Comparison of ENCODE assay signal across 19 cellular contexts in the genomic region with DNA sequence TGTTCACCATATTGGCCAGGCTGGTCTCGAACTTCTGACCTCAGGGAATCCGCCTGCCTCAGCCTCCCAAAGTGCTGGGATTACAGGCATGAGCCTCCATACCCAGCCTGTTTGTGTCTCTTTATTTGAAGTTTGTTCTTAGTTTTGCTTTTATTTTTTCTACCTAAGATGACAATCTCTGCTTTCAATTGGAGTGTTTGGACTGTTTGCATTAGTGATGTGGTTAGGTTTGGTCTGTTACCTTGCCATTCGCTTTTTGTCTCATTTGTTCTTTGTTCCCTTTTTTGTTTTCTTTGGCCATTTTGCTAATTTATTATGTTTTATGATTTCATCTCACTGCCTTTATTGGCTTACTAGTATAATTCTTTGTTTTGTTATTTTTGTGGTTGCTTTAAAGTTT.
DNase-seq lines count a peak whose midpoint lies in the region; ATAC-seq, FAIRE-seq and TF ChIP-seq lines count a peak whose summit lies in the region.
"Had no signal": no experiment of that assay in that cellular context is flagged by ENCODE, and none has a peak within 500 bp of the region (broad histone marks: within the 10 kb centered on the region; RNA-seq: fewer than 3 reads in every experiment).

No MANE protein-coding gene starts in this region.

- H3K4me2 ChIP-seq in PC-3 (ENCODE audit: low read length), result no peak overlapping the region
- no peak overlapping the region for H3K4me2 ChIP-seq in GM12878 (ENCODE audit: control insufficient read depth, insufficient read depth)
- H3K4me2 ChIP-seq: A549; BLaER1 treated with 17β-estradiol and CSF1 and Interleukin-3, amounts not matched to agents 10 nM and 100 nM had no signal

- H3K27ac ChIP-seq in PC-3 (ENCODE audit: low read length) (no peak overlapping the region), GM12878 (ENCODE audit: control insufficient read depth, insufficient read depth) (no peak overlapping the region)
- H3K27ac ChIP-seq: 22Rv1; A549; BLaER1 treated with 17β-estradiol and CSF1 and Interleukin-3, amounts not matched to agents 10 nM and 100 nM; C4-2B had no signal

- no peak for TF ChIP-seq RAD21 in GM12878 (IDR thresholded peaks at IDR 0.05; ENCODE audit: insufficient read depth, low read depth, low read length)

- no peaks in the 10 kb centered on the region for H4K20me1 ChIP-seq in PC-3 (ENCODE audit: low read length)
- H4K20me1 ChIP-seq in GM12878 (ENCODE audit: control insufficient read depth, insufficient read depth), result no peaks in the 10 kb centered on the region
- H4K20me1 ChIP-seq: BLaER1 treated with 17β-estradiol and CSF1 and Interleukin-3, amounts not matched to agents 10 nM and 100 nM had no signal

- H3K36me3 ChIP-seq in PC-3 (ENCODE audit: low read depth, low read length) (no peaks in the 10 kb centered on the region), GM12878 (ENCODE audit: control insufficient read depth in 2 of 2, insufficient read depth in 2 of 2, low read length in 1 of 2) (no peaks in the 10 kb centered on the region)
- H3K36me3 ChIP-seq: BLaER1 treated with 17β-estradiol and CSF1 and Interleukin-3, amounts not matched to agents 10 nM and 100 nM had no signal

- no peak for TF ChIP-seq EP300 in GM12878 (IDR thresholded peaks at IDR 0.05; ENCODE audit: borderline replicate concordance in 1 of 2, control insufficient read depth in 1 of 2, low read depth in 2 of 2, low read length in 2 of 2)

- H3K4me1 ChIP-seq in PC-3 (ENCODE audit: insufficient read depth, low read length), result no peaks in the 10 kb centered on the region
- H3K4me1 ChIP-seq in GM12878 (ENCODE audit: control insufficient read depth, insufficient read depth, low read length), result no peaks in the 10 kb centered on the region
- H3K4me1 ChIP-seq: A549; BLaER1 treated with 17β-estradiol and CSF1 and Interleukin-3, amounts not matched to agents 10 nM and 100 nM; Caco-2 had no signal

- CTCF ChIA-PET in PC-3 (lab: Charles Lee), result no interaction called here
- CTCF ChIA-PET in GM12878 (lab: Yijun Ruan, JAX), result no interaction called here

- no peaks in the 10 kb centered on the region for H3F3A ChIP-seq in PC-3 (ENCODE audit: low read length, unreplicated experiment)

- no peak for TF ChIP-seq POLR2A in GM12878 (IDR thresholded peaks at IDR 0.05; ENCODE audit: low read depth, low read length)

- 61% methylated on average over 3 of the region's 3 CpGs for WGBS in GM12878 (ENCODE audit: insufficient coverage, insufficient replicate concordance, low lambda C conversion rate, missing lambda C conversion rate)

- H3K9ac ChIP-seq in PC-3 (ENCODE audit: low read length) (no peak overlapping the region), GM12878 (ENCODE audit: control insufficient read depth, insufficient read depth, low read length) (no peak overlapping the region)
- H3K9ac ChIP-seq: BLaER1 treated with 17β-estradiol and CSF1 and Interleukin-3, amounts not matched to agents 10 nM and 100 nM had no signal

- in situ Hi-C loops in GM13977 (cut with MboI; ENCODE audit: low pct_unique_long_range_greater_than_20kb, low sequenced_read_pairs, unreplicated experiment) (no loop called here), GM12878 (cut with MboI) (no loop called here)

- DNase-seq in GM13977 (ENCODE audit: low spot score) (peak; percentile 41), PC-3 (no peak), GM12878 (ENCODE audit: low read depth, low spot score) (no peak), HK-2 (ENCODE audit: unreplicated experiment) (no peak)
- DNase-seq: AML-193; Caco-2; Calu3; CD4-positive, alpha-beta T cell; CD8-positive, alpha-beta T cell; DMS79 treated with DMSO at 0.1 percent for 48 hours; GF-D8 had no signal

- no peak for FAIRE-seq in GM12878 (lab: Jason Lieb, UNC)
- FAIRE-seq: A549, D721Med, G401.6, GM12892 had no signal

- RAD21 ChIA-PET in GM12878 (lab: Charles Lee; ENCODE audit: unreplicated experiment), result no interaction called here

- BruUV-seq in PC-3 (replicated peaks; lab: Mats Ljungman, UMichigan), result no TSS peak
- no TSS peak for BruUV-seq in GM12878 (replicated peaks; lab: Mats Ljungman, UMichigan)

- no peak overlapping the region for H2AFZ ChIP-seq in PC-3 (ENCODE audit: low read length)
- no peak overlapping the region for H2AFZ ChIP-seq in GM12878 (ENCODE audit: control insufficient read depth, low read depth, low read length)

- ATAC-seq in PC-3, result peak; percentile 22; the same call in 1 of the 2 replicates
- no peak; the same call in 2 of the 3 replicates for ATAC-seq in GM12878
- ATAC-seq in HG03159 (IDR thresholded peaks at IDR 0.05; ENCODE audit: unreplicated experiment), result no peak
- ATAC-seq: A549; CD8-positive, alpha-beta T cell had no signal

- intact Hi-C loops in PC-3 (cut with micrococcal nuclease), result no loop called here
- intact Hi-C loops in GM12878 (cut with micrococcal nuclease; ENCODE audit: unreplicated experiment), result no loop called here

- no peaks in the 10 kb centered on the region for H3K9me3 ChIP-seq in PC-3 (ENCODE audit: low read length)
- no peaks in the 10 kb centered on the region for H3K9me3 ChIP-seq in GM12878 (replicated peaks; ENCODE audit: control insufficient read depth, insufficient read depth, low read length)
- H3K9me3 ChIP-seq: A549, Caco-2 had no signal

- no peak for TF ChIP-seq CTCF in GM13977 (IDR thresholded peaks at IDR 0.05; ENCODE audit: extremely low read depth, insufficient read depth, missing control alignments)
- no peak for TF ChIP-seq CTCF in PC-3 (conservative IDR thresholded peaks at IDR 0.05; ENCODE audit: low read depth, low read length)
- TF ChIP-seq CTCF in GM12878 (IDR thresholded peaks at IDR 0.05 in 2 of 3, conservative IDR thresholded peaks at IDR 0.05 in 1 of 3; ENCODE audit: control insufficient read depth in 2 of 3, extremely low read depth in 1 of 3, insufficient read depth in 1 of 3, low read depth in 3 of 3, low read length in 3 of 3), result no peak

- POLR2A ChIA-PET in PC-3 (lab: Charles Lee; ENCODE audit: unreplicated experiment) (no interaction called here), GM12878 (lab: Charles Lee) (no interaction called here)

- H3K79me2 ChIP-seq in PC-3 (ENCODE audit: low read length) (no peaks in the 10 kb centered on the region), GM12878 (ENCODE audit: control insufficient read depth, insufficient read depth, low read length) (no peaks in the 10 kb centered on the region)

- SMC1A ChIA-PET in GM12878 (lab: Charles Lee; ENCODE audit: uncharacterized antibody, unreplicated experiment), result no interaction called here

- H3K27me3 ChIP-seq in PC-3 (ENCODE audit: low read length) (0 out of 2 replicates have a peak, but pooled peaks cover 9% of the 10 kb centered on the region), GM12878 (replicated peaks in 1 of 2; ENCODE audit: control insufficient read depth in 2 of 2, insufficient read depth in 2 of 2, low read length in 1 of 2) (no peaks in the 10 kb centered on the region)
- H3K27me3 ChIP-seq: BLaER1 treated with 17β-estradiol and CSF1 and Interleukin-3, amounts not matched to agents 10 nM and 100 nM had no signal

- H3K4me3 ChIP-seq in PC-3 (ENCODE audit: low read length), result no peak overlapping the region
- no peak overlapping the region for H3K4me3 ChIP-seq in GM12878
- H3K4me3 ChIP-seq: A549; BLaER1 treated with 17β-estradiol and CSF1 and Interleukin-3, amounts not matched to agents 10 nM and 100 nM had no signal

- no peaks in the 10 kb centered on the region for H3K9me2 ChIP-seq in PC-3 (replicated peaks; ENCODE audit: low read length)

TF ChIP-seq in GM12878, 131 proteins besides CTCF, POLR2A, EP300 and RAD21:
- TF ChIP-seq MEF2B (IDR thresholded peaks at IDR 0.05; ENCODE audit: partially characterized antibody, poor library complexity, severe bottlenecking) (no peak), RUNX3 (IDR thresholded peaks at IDR 0.05; ENCODE audit: low read length) (peak; percentile 57), GATAD2B (conservative IDR thresholded peaks at IDR 0.05; ENCODE audit: low read depth) (no peak), ZNF24 (IDR thresholded peaks at IDR 0.05) (0 out of 2 replicates have a peak, but pooled peaks have one; percentile 37), JUND (IDR thresholded peaks at IDR 0.05; ENCODE audit: low read depth, low read length) (no peak), WRNIP1 (IDR thresholded peaks at IDR 0.05; ENCODE audit: borderline replicate concordance, low read depth, low read length) (no peak), SP1 (IDR thresholded peaks at IDR 0.05; ENCODE audit: low read depth, low read length) (no peak), CBX3 (IDR thresholded peaks at IDR 0.05; ENCODE audit: borderline replicate concordance, low read depth) (no peak), PAX5 (IDR thresholded peaks at IDR 0.05; ENCODE audit: borderline replicate concordance, low read depth, low read length) (no peak), YBX1 (IDR thresholded peaks at IDR 0.05) (no peak), EGR1 (IDR thresholded peaks at IDR 0.05; ENCODE audit: borderline replicate concordance in 1 of 2, low read depth in 2 of 2, low read length in 2 of 2) (no peak), CBFB (IDR thresholded peaks at IDR 0.05; ENCODE audit: low read depth) (no peak), SIN3A (IDR thresholded peaks at IDR 0.05; ENCODE audit: low read depth, low read length) (no peak), TARDBP (IDR thresholded peaks at IDR 0.05; ENCODE audit: borderline replicate concordance) (no peak)
- TF ChIP-seq, protein P1, sequence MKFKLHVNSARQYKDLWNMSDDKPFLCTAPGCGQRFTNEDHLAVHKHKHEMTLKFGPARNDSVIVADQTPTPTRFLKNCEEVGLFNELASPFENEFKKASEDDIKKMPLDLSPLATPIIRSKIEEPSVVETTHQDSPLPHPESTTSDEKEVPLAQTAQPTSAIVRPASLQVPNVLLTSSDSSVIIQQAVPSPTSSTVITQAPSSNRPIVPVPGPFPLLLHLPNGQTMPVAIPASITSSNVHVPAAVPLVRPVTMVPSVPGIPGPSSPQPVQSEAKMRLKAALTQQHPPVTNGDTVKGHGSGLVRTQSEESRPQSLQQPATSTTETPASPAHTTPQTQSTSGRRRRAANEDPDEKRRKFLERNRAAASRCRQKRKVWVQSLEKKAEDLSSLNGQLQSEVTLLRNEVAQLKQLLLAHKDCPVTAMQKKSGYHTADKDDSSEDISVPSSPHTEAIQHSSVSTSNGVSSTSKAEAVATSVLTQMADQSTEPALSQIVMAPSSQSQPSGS (IDR thresholded peaks at IDR 0.05; ENCODE audit: low read length), result no peak
- TF ChIP-seq, protein P2, sequence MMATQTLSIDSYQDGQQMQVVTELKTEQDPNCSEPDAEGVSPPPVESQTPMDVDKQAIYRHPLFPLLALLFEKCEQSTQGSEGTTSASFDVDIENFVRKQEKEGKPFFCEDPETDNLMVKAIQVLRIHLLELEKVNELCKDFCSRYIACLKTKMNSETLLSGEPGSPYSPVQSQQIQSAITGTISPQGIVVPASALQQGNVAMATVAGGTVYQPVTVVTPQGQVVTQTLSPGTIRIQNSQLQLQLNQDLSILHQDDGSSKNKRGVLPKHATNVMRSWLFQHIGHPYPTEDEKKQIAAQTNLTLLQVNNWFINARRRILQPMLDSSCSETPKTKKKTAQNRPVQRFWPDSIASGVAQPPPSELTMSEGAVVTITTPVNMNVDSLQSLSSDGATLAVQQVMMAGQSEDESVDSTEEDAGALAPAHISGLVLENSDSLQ (IDR thresholded peaks at IDR 0.05), result no peak
